ENCODE assay signal across 23 cellular contexts in the genomic region with DNA sequence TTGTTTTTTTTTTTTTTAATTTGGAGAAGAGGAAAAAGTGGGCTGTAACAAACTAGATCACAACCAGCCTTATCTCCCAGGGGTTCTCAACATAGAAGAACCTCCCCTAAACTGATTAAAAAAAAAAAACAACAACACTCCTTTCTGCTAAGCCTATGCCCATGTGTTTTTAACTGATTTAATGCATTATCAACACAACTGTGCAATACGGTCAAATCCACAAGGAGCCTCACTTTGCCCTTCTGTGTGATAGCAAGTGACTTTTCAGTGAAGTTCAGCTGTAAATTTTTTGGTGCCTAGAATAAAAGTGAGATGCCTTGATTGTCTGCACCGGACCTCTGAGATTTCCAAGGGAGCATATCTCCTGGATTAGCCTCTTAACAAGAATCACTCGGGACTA. TPM values are rescaled to one million over a fixed set of nuclear protein-coding genes. Genes with fewer than 3 reads are reported as not detected.
DNase-seq lines count a peak whose midpoint lies in the region; ATAC-seq and TF ChIP-seq lines count a peak whose summit lies in the region.
"Had no signal": no experiment of that assay in that cellular context is flagged by ENCODE, and none has a peak within 500 bp of the region (broad histone marks: within the 10 kb centered on the region; RNA-seq: fewer than 3 reads in every experiment).

No MANE protein-coding gene starts in this region.

- H3K4me1 ChIP-seq in mucosa of rectum (ENCODE audit: control insufficient read depth in 2 of 2, insufficient read depth in 2 of 2, low read length in 2 of 2) (no peaks in the 10 kb centered on the region), tibial artery (peaks cover 0 to 31% (median 12%) of the 10 kb centered on the region in 4 donors)
- H3K4me1 ChIP-seq: foreskin keratinocyte had no signal

- DNase-seq in DMS 273 treated with DMSO at 0.1 percent for 48 hours (lab: John Stamatoyannopoulos, UW) = peak; percentile 1
- no peak for DNase-seq in DMS 273 (lab: John Stamatoyannopoulos, UW; ENCODE audit: unreplicated experiment)
- DNase-seq in WTC11 (ENCODE audit: low spot score) = no peak
- DNase-seq in tibial artery = no peak
- DNase-seq in NCI-H226 = no peak
- DNase-seq in COLO829 (ENCODE audit: low spot score) = no peak
- DNase-seq: activated naive CD4-positive, alpha-beta T cell treated with anti-CD3 and anti-CD28 coated beads for 36 hours; CD4-positive, CD25-positive, alpha-beta regulatory T cell; effector memory CD4-positive, alpha-beta T cell; islet precursor cell; NCI-H345; PC-3; stimulated activated CD4-positive, alpha-beta T cell treated with anti-CD3 and anti-CD28 coated beads, Interleukin-1b, Interleukin-23, amount 100 ng/mL, for 48 hours; stimulated activated CD8-positive, alpha-beta memory T cell treated with anti-CD3 and anti-CD28 coated beads, Interleukin-4, amount 100 ng/mL, for 48 hours had no signal

- H3K27ac Mint-ChIP-seq in WTC11 = no peak overlapping the region
- H3K27ac Mint-ChIP-seq: activated naive CD4-positive, alpha-beta T cell treated with anti-CD3 and anti-CD28 coated beads for 36 hours; CD4-positive, CD25-positive, alpha-beta regulatory T cell; type B pancreatic cell had no signal

- POLR2A ChIA-PET in WTC11 (lab: Charles Lee) = interaction anchor here (0.6 kb wide), 1 partner anchor 35 kb away, joined by 3 read pairs; no protein-coding TSS in a partner anchor

- peaks cover 5% of the 10 kb centered on the region for H3K4me1 Mint-ChIP-seq in WTC11

- CTCF ChIA-PET in WTC11 (lab: Charles Lee) = interaction anchor here (0.7 to 2.1 kb wide), 2 partner anchors 19 to 34 kb away, joined by 4 to 12 read pairs; no protein-coding TSS in a partner anchor

- no peaks in the 10 kb centered on the region for H3K9me3 Mint-ChIP-seq in WTC11
- H3K9me3 Mint-ChIP-seq: activated naive CD4-positive, alpha-beta T cell treated with anti-CD3 and anti-CD28 coated beads for 36 hours; type B pancreatic cell had no signal

- H3K4me3 Mint-ChIP-seq in WTC11 = peak overlapping the region; percentile 84
- H3K4me3 Mint-ChIP-seq: activated naive CD4-positive, alpha-beta T cell treated with anti-CD3 and anti-CD28 coated beads for 36 hours; CD4-positive, CD25-positive, alpha-beta regulatory T cell; type B pancreatic cell had no signal

- ATAC-seq in WTC11 = no peak
- ATAC-seq in HG02870 (IDR thresholded peaks at IDR 0.05; ENCODE audit: unreplicated experiment) = no peak
- ATAC-seq: activated CD4-positive, CD25-positive, alpha-beta regulatory T cell treated with anti-CD3 and anti-CD28 coated beads, Interleukin-2, amount 50 U/mL, for 24 hours; foreskin keratinocyte; HCT116; PC-3 had no signal

- H3K36me3 ChIP-seq in mucosa of rectum (ENCODE audit: control insufficient read depth in 2 of 2, insufficient read depth in 2 of 2, low read length in 2 of 2) (no peaks in the 10 kb centered on the region), tibial artery (peaks cover 0 to 14% (median 0%) of the 10 kb centered on the region in 3 donors)

- H3K27me3 ChIP-seq in mucosa of rectum (ENCODE audit: control insufficient read depth in 2 of 2, insufficient read depth in 2 of 2, low read length in 2 of 2) = peaks cover 4 to 6% of the 10 kb centered on the region in 2 donors
- H3K27me3 ChIP-seq in tibial artery = no peaks in the 10 kb centered on the region

- intact Hi-C loops in tibial artery (cut with DNase I; ENCODE audit: low total_unique reads) = no loop called here

- H3K9me3 ChIP-seq in mucosa of rectum (ENCODE audit: control insufficient read depth in 2 of 2, low read length in 2 of 2) (no peaks in the 10 kb centered on the region), tibial artery (no peaks in the 10 kb centered on the region)

- H3K4me3 ChIP-seq in mucosa of rectum (ENCODE audit: low read length in 2 of 2) = peak overlapping the region in 1 of 2 donors; percentile 59
- H3K4me3 ChIP-seq in tibial artery = peak overlapping the region; percentile 61 to 74

- TF ChIP-seq CTCF in WTC11 (IDR thresholded peaks at IDR 0.05) (no peak), tibial artery (IDR thresholded peaks at IDR 0.05) (no peak)

- peaks cover 55% of the 10 kb centered on the region for H3K27me3 Mint-ChIP-seq in WTC11 (ENCODE audit: low read depth)

- peak overlapping the region; percentile 52 to 72 for H3K27ac ChIP-seq in mucosa of rectum (ENCODE audit: low read depth in 2 of 2, low read length in 2 of 2)
- H3K27ac ChIP-seq in tibial artery = peak overlapping the region; percentile 89 to 97
- H3K27ac ChIP-seq: 22Rv1, foreskin keratinocyte had no signal

- H3K36me3 Mint-ChIP-seq in WTC11 = no peaks in the 10 kb centered on the region
- H3K36me3 Mint-ChIP-seq: CD4-positive, CD25-positive, alpha-beta regulatory T cell had no signal

- H3K9ac ChIP-seq in mucosa of rectum (ENCODE audit: low read depth in 1 of 2, low read length in 2 of 2) = peak overlapping the region in 1 of 2 donors; percentile 3

TF ChIP-seq in WTC11, 78 proteins besides CTCF, POLR2A, EP300 and RAD21 (continues in another document):
- TF ChIP-seq ESRRA (CRISPR knock-in tag; IDR thresholded peaks at IDR 0.05; ENCODE audit: borderline replicate concordance) = no peak
- TF ChIP-seq PRDM15 (CRISPR knock-in tag; IDR thresholded peaks at IDR 0.05) = no peak
- TF ChIP-seq ZNF532 (CRISPR knock-in tag; IDR thresholded peaks at IDR 0.05; ENCODE audit: borderline replicate concordance) = no peak
- TF ChIP-seq TCF7 (CRISPR knock-in tag; IDR thresholded peaks at IDR 0.05; ENCODE audit: low read depth) = no peak
- TF ChIP-seq, protein P1, sequence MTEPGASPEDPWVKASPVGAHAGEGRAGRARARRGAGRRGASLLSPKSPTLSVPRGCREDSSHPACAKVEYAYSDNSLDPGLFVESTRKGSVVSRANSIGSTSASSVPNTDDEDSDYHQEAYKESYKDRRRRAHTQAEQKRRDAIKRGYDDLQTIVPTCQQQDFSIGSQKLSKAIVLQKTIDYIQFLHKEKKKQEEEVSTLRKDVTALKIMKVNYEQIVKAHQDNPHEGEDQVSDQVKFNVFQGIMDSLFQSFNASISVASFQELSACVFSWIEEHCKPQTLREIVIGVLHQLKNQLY (CRISPR knock-in tag; IDR thresholded peaks at IDR 0.05) = no peak
- TF ChIP-seq GRHL2 (CRISPR knock-in tag; IDR thresholded peaks at IDR 0.05; ENCODE audit: insufficient replicate concordance, severe bottlenecking) = no peak
- TF ChIP-seq SMAD4 (CRISPR knock-in tag; IDR thresholded peaks at IDR 0.05) = no peak

RNA-seq across cellular contexts. Expression of gene MYH11, which starts 0.6 kb away (rescaled TPM):
- total RNA-seq in WTC11 (2021) = 0.69 to 0.74 TPM (median 0.69 TPM) in 3 replicates
- total RNA-seq: activated naive CD4-positive, alpha-beta T cell treated with anti-CD3 and anti-CD28 coated beads for 36 hours; CD4-positive, CD25-positive, alpha-beta regulatory T cell; foreskin keratinocyte; G401; PC-3; pulmonary artery endothelial cell had no signal

RNA-seq across cellular contexts. Expression of gene CEP20, which starts 32.2 kb away (rescaled TPM):
- 35.7 to 39.5 TPM (median 39.1 TPM) in 3 replicates for total RNA-seq in WTC11 (2021)
